23 cellular contexts compared by ENCODE assay signal in genomic region chr2:238398577-238398976, GRCh38.
"Had no signal": no experiment of that assay in that cellular context is flagged by ENCODE, and none has a peak within 500 bp of the region (broad histone marks: within the 10 kb centered on the region; RNA-seq: fewer than 3 reads in every experiment).

No MANE protein-coding gene starts in this region.

- H3K4me3 ChIP-seq: ascending aorta, esophagus squamous epithelium, left lung, lower lobe of right lung, skin epidermis, testis had no signal

- H3K36me3 Mint-ChIP-seq: activated naive CD4-positive, alpha-beta T cell treated with anti-CD3 and anti-CD28 coated beads, Interleukin-2, amount 10 ng/mL, durations not matched to agents 7 days and 5 days; activated naive CD8-positive, alpha-beta T cell treated with anti-CD3 and anti-CD28 coated beads, Interleukin-2, amount 10 ng/mL, durations not matched to agents 7 days and 5 days; natural killer cell had no signal

- H3K27ac Mint-ChIP-seq: activated naive CD4-positive, alpha-beta T cell treated with anti-CD3 and anti-CD28 coated beads, Interleukin-2, amount 10 ng/mL, durations not matched to agents 7 days and 5 days; activated naive CD8-positive, alpha-beta T cell treated with anti-CD3 and anti-CD28 coated beads, Interleukin-2, amount 10 ng/mL, durations not matched to agents 7 days and 5 days; natural killer cell had no signal

- H3K4me1 Mint-ChIP-seq: activated naive CD4-positive, alpha-beta T cell treated with anti-CD3 and anti-CD28 coated beads, Interleukin-2, amount 10 ng/mL, durations not matched to agents 7 days and 5 days; activated naive CD8-positive, alpha-beta T cell treated with anti-CD3 and anti-CD28 coated beads, Interleukin-2, amount 10 ng/mL, durations not matched to agents 7 days and 5 days; natural killer cell had no signal

- H3K4me3 Mint-ChIP-seq: activated naive CD4-positive, alpha-beta T cell treated with anti-CD3 and anti-CD28 coated beads, Interleukin-2, amount 10 ng/mL, durations not matched to agents 7 days and 5 days; activated naive CD8-positive, alpha-beta T cell treated with anti-CD3 and anti-CD28 coated beads, Interleukin-2, amount 10 ng/mL, durations not matched to agents 7 days and 5 days; natural killer cell had no signal

- ATAC-seq: left lung; lower lobe of right lung; natural killer cell; sciatic nerve; stimulated activated naive CD8-positive, alpha-beta T cell treated with anti-CD3 and anti-CD28 coated beads, Interleukin-15, Interleukin-2, amounts not matched to agents 100 U/mL and 50 U/mL, for 24 hours had no signal

- H3K27me3 ChIP-seq: ascending aorta, esophagus squamous epithelium, left lung, testis had no signal

- H3K9me3 ChIP-seq: ascending aorta, esophagus squamous epithelium, left lung, lower lobe of right lung, testis had no signal

- DNase-seq: activated CD4-positive, alpha-beta T cell treated with anti-CD3 and anti-CD28 coated beads for 4 hours; activated CD4-positive, alpha-beta T cell treated with anti-CD3 and anti-CD28 coated beads, Interleukin-2, amount 50 U/mL, for 4 hours; activated CD8-positive, alpha-beta memory T cell treated with anti-CD3 and anti-CD28 coated beads for 24 hours; activated gamma-delta T cell; activated naive CD4-positive, alpha-beta T cell treated with anti-CD3 and anti-CD28 coated beads, Interleukin-2, amount 10 ng/mL, durations not matched to agents 7 days and 5 days; activated naive CD8-positive, alpha-beta T cell treated with anti-CD3 and anti-CD28 coated beads, Interleukin-2, amount 10 ng/mL, durations not matched to agents 7 days and 5 days; caudate nucleus; esophagus squamous epithelium; foreskin melanocyte; left lung; lower lobe of right lung; mesenchymal stem cell; natural killer cell; posterior cingulate gyrus; stimulated activated CD4-positive, alpha-beta T cell treated with anti-CD3 and anti-CD28 coated beads, Interleukin-12 subunit alpha, Interleukin-12 subunit beta, amount 100 ng/mL, for 4 hours; stimulated activated CD4-positive, alpha-beta T cell treated with anti-CD3 and anti-CD28 coated beads, Interleukin-4, amount 100 ng/mL, for 1 hour; stimulated activated naive CD8-positive, alpha-beta T cell treated with anti-CD3 and anti-CD28 coated beads, Interleukin-15, Interleukin-2, amounts not matched to agents 100 U/mL and 50 U/mL, for 24 hours; T-helper 1 cell; testis; trophoblast cell had no signal

- H3K9me3 Mint-ChIP-seq: activated naive CD4-positive, alpha-beta T cell treated with anti-CD3 and anti-CD28 coated beads, Interleukin-2, amount 10 ng/mL, durations not matched to agents 7 days and 5 days; activated naive CD8-positive, alpha-beta T cell treated with anti-CD3 and anti-CD28 coated beads, Interleukin-2, amount 10 ng/mL, durations not matched to agents 7 days and 5 days; natural killer cell had no signal

- H3K27ac ChIP-seq: ascending aorta, esophagus squamous epithelium, left lung, lower lobe of right lung, skin epidermis, testis had no signal

- H3K4me1 ChIP-seq: ascending aorta, left lung, lower lobe of right lung, testis had no signal
